Comparison of ENCODE assay signal across 8 cellular contexts in the genomic region with DNA sequence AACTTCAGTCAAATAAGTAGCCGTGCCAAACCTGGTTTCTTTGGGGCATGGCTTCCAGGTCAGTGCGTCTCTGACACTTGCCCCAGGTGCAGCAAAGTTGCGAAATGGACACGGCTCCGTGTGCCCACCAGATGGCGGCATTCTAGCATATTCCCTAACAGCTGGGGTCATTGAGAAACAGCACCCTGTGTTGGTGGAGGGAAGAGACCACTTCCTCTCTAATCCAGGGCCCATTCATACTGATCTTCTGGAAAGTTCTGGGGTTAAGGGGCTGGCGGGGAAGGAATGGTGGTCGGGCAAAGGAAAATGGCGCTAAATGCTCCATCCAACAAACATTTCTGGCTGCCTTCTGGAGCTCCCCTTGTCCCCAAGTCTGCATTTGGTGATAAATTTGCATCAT.
DNase-seq lines count a peak whose midpoint lies in the region; ATAC-seq and TF ChIP-seq lines count a peak whose summit lies in the region.

No MANE protein-coding gene starts in this region.

- H3K27ac ChIP-seq in thyroid gland, result no peak overlapping the region

- H3K9me3 ChIP-seq in mucosa of descending colon (no peaks in the 10 kb centered on the region), thyroid gland (no peaks in the 10 kb centered on the region)

- CTCF ChIA-PET in activated CD4-positive, alpha-beta memory T cell treated with anti-CD3 and anti-CD28 coated beads for 36 hours (lab: Charles Lee), result interaction anchor here (0.6 to 5.0 kb wide), 18 partner anchors 9 to 342 kb away, joined by 3 to 110 read pairs (median 4); no protein-coding TSS in a partner anchor

- H3K27me3 Mint-ChIP-seq in activated CD4-positive, alpha-beta memory T cell treated with anti-CD3 and anti-CD28 coated beads for 36 hours, result peaks cover 13% of the 10 kb centered on the region
- peaks cover 4% of the 10 kb centered on the region for H3K27me3 Mint-ChIP-seq in endothelial cell (ENCODE audit: unreplicated experiment)

- no peaks in the 10 kb centered on the region for H3K36me3 ChIP-seq in mucosa of descending colon (ENCODE audit: low read depth)
- no peaks in the 10 kb centered on the region for H3K36me3 ChIP-seq in thyroid gland

- DNase-seq in activated gamma-delta T cell treated with Interleukin-2 at 50 U/mL for 16 hours, result peak; percentile 25
- DNase-seq in activated gamma-delta T cell (lab: John Stamatoyannopoulos, UW), result no peak
- DNase-seq in NCI-H2171 (lab: John Stamatoyannopoulos, UW), result peak; percentile 58
- peak; percentile 66 for DNase-seq in activated CD4-positive, alpha-beta memory T cell treated with anti-CD3 and anti-CD28 coated beads for 36 hours
- DNase-seq in endothelial cell (ENCODE audit: low spot score), result peak; percentile 71
- peak in 2 of 3 donors; percentile 76 to 81 for DNase-seq in mucosa of descending colon
- peak; percentile 73 to 74 for DNase-seq in thyroid gland

- intact Hi-C loops in activated CD4-positive, alpha-beta memory T cell treated with anti-CD3 and anti-CD28 coated beads for 36 hours (cut with micrococcal nuclease), result loop anchor here (1.0 to 5.0 kb wide), 3 partner anchors 137 to 342 kb away; no protein-coding TSS in a partner anchor
- intact Hi-C loops in mucosa of descending colon (cut with DNase I, micrococcal nuclease) (loop anchor here in 1 of 2 donors (5.0 kb wide), 1 partner anchor 137 kb away; no protein-coding TSS in a partner anchor), thyroid gland (cut with DNase I) (loop anchor here (5.0 kb wide), 3 partner anchors 128 to 342 kb away; no protein-coding TSS in a partner anchor)

- TF ChIP-seq CTCF in endothelial cell (IDR thresholded peaks at IDR 0.05; ENCODE audit: unreplicated experiment) (peak; percentile 79), mucosa of descending colon (IDR thresholded peaks at IDR 0.05) (peak; percentile 42), thyroid gland (IDR thresholded peaks at IDR 0.05) (peak in 5 of 6 experiments; percentile 65 to 85 (median 76))

- no peak overlapping the region for H3K4me3 Mint-ChIP-seq in activated CD4-positive, alpha-beta memory T cell treated with anti-CD3 and anti-CD28 coated beads for 36 hours
- H3K4me3 Mint-ChIP-seq in endothelial cell (ENCODE audit: unreplicated experiment), result no peak overlapping the region

- H3K27me3 ChIP-seq in thyroid gland, result no peaks in the 10 kb centered on the region

- H3K36me3 Mint-ChIP-seq in activated CD4-positive, alpha-beta memory T cell treated with anti-CD3 and anti-CD28 coated beads for 36 hours, result no peaks in the 10 kb centered on the region
- H3K36me3 Mint-ChIP-seq in endothelial cell (ENCODE audit: low read depth, unreplicated experiment), result no peaks in the 10 kb centered on the region

- POLR2A ChIA-PET in activated CD4-positive, alpha-beta memory T cell treated with anti-CD3 and anti-CD28 coated beads for 36 hours (lab: Charles Lee), result no interaction called here

- H3K9me3 Mint-ChIP-seq in activated CD4-positive, alpha-beta memory T cell treated with anti-CD3 and anti-CD28 coated beads for 36 hours, result no peaks in the 10 kb centered on the region
- no peaks in the 10 kb centered on the region for H3K9me3 Mint-ChIP-seq in endothelial cell (ENCODE audit: unreplicated experiment)

- no peaks in the 10 kb centered on the region for H3K4me1 Mint-ChIP-seq in activated CD4-positive, alpha-beta memory T cell treated with anti-CD3 and anti-CD28 coated beads for 36 hours (ENCODE audit: low read depth)
- no peaks in the 10 kb centered on the region for H3K4me1 Mint-ChIP-seq in endothelial cell (ENCODE audit: unreplicated experiment)

- ATAC-seq in mucosa of descending colon (peak; percentile 82), HG03135 (IDR thresholded peaks at IDR 0.05; ENCODE audit: unreplicated experiment) (no peak)

- no peak for TF ChIP-seq POLR2A in thyroid gland (IDR thresholded peaks at IDR 0.05)

- no peak overlapping the region for H3K4me3 ChIP-seq in mucosa of descending colon
- H3K4me3 ChIP-seq in thyroid gland (replicated peaks in 1 of 3), result no peak overlapping the region

- no peak overlapping the region for H3K27ac Mint-ChIP-seq in activated CD4-positive, alpha-beta memory T cell treated with anti-CD3 and anti-CD28 coated beads for 36 hours
- no peak overlapping the region for H3K27ac Mint-ChIP-seq in endothelial cell (ENCODE audit: unreplicated experiment)

- WGBS in thyroid gland, 2 donors, result 34 to 44% methylated on average over 6 to 9 of the region's 9 CpGs

- H3K4me1 ChIP-seq in mucosa of descending colon (ENCODE audit: low read depth) (no peaks in the 10 kb centered on the region), thyroid gland (peaks cover 0 to 7% of the 10 kb centered on the region in 2 donors)
